Comparison of ENCODE assay signal across 9 cellular contexts in genomic region chr2:149313512-149313972, GRCh38. TPM values are rescaled to one million over a fixed set of nuclear protein-coding genes. Genes with fewer than 3 reads are reported as not detected.
A peak's percentile ranks its signal among the peaks of the same experiment; 100 is the strongest.
DNase-seq lines count a peak whose midpoint lies in the region; ATAC-seq and TF ChIP-seq lines count a peak whose summit lies in the region.
"Had no signal": no experiment of that assay in that cellular context is flagged by ENCODE, and none has a peak within 500 bp of the region (broad histone marks: within the 10 kb centered on the region; RNA-seq: fewer than 3 reads in every experiment).

No MANE protein-coding gene starts in this region.

- DNase-seq in activated CD4-positive, alpha-beta memory T cell treated with anti-CD3 and anti-CD28 coated beads, Interleukin-2, amount 10 ng/mL, durations not matched to agents 7 days and 5 days, result peak; percentile 16
- no peak for DNase-seq in activated CD4-positive, alpha-beta memory T cell treated with anti-CD3 and anti-CD28 coated beads for 36 hours
- DNase-seq in GM23338 (ENCODE audit: low spot score) (peak; percentile 92), HuH-7.5 (ENCODE audit: low spot score) (peak; percentile 82), OCI-LY7 (ENCODE audit: low spot score) (peak; percentile 60), endodermal cell (peak; percentile 84), mucosa of descending colon (peak in 2 of 3 donors; percentile 31 to 41)
- no peak for DNase-seq in activated T-cell treated with anti-CD3 and anti-CD28 coated beads, Interleukin-2, amount 50 U/mL, for 1 hour

- H4K20me1 ChIP-seq in GM23338 (replicated peaks; ENCODE audit: insufficient read depth) (no peaks in the 10 kb centered on the region), OCI-LY7 (ENCODE audit: insufficient read depth, low read length) (no peaks in the 10 kb centered on the region)

- no peak overlapping the region for H3K4me3 ChIP-seq in GM23338
- H3K4me3 ChIP-seq in OCI-LY7 (ENCODE audit: low read depth, low read length, poor library complexity, severe bottlenecking), result no peak overlapping the region
- H3K4me3 ChIP-seq in endodermal cell (ENCODE audit: low read length), result no peak overlapping the region
- no peak overlapping the region for H3K4me3 ChIP-seq in mucosa of descending colon

- H3K9me2 ChIP-seq in GM23338 (ENCODE audit: insufficient read depth) (no peaks in the 10 kb centered on the region), OCI-LY7 (ENCODE audit: insufficient read depth, low read length) (no peaks in the 10 kb centered on the region)

- H3K4me2 ChIP-seq in GM23338 (0 out of 2 replicates have a peak overlapping the region, but pooled peaks have one; percentile 47), OCI-LY7 (ENCODE audit: low read length) (no peak overlapping the region)

- H3K27me3 ChIP-seq in GM23338 (ENCODE audit: insufficient read depth) (no peaks in the 10 kb centered on the region), endodermal cell (ENCODE audit: control insufficient read depth, insufficient read depth, low read length, poor library complexity, severe bottlenecking) (peaks cover 42% of the 10 kb centered on the region)

- no peaks in the 10 kb centered on the region for H3K36me3 ChIP-seq in GM23338 (ENCODE audit: insufficient read depth)
- H3K36me3 ChIP-seq in OCI-LY7 (ENCODE audit: insufficient read depth, low read length), result no peaks in the 10 kb centered on the region
- H3K36me3 ChIP-seq in endodermal cell (ENCODE audit: control insufficient read depth, insufficient read depth, low read length), result no peaks in the 10 kb centered on the region
- H3K36me3 ChIP-seq in mucosa of descending colon (ENCODE audit: low read depth), result no peaks in the 10 kb centered on the region

- peaks cover 6% of the 10 kb centered on the region for H3K27me3 Mint-ChIP-seq in activated CD4-positive, alpha-beta memory T cell treated with anti-CD3 and anti-CD28 coated beads, Interleukin-2, amount 10 ng/mL, durations not matched to agents 7 days and 5 days
- peaks cover 9% of the 10 kb centered on the region for H3K27me3 Mint-ChIP-seq in activated CD4-positive, alpha-beta memory T cell treated with anti-CD3 and anti-CD28 coated beads for 36 hours
- H3K27me3 Mint-ChIP-seq in GM23338 (ENCODE audit: insufficient read depth, low read depth, poor library complexity) (no peaks in the 10 kb centered on the region), endodermal cell (ENCODE audit: insufficient read depth) (peaks cover 21% of the 10 kb centered on the region)

- no peaks in the 10 kb centered on the region for H3K4me1 Mint-ChIP-seq in activated CD4-positive, alpha-beta memory T cell treated with anti-CD3 and anti-CD28 coated beads, Interleukin-2, amount 10 ng/mL, durations not matched to agents 7 days and 5 days
- H3K4me1 Mint-ChIP-seq in activated CD4-positive, alpha-beta memory T cell treated with anti-CD3 and anti-CD28 coated beads for 36 hours (ENCODE audit: low read depth), result peaks cover 3% of the 10 kb centered on the region
- peaks cover 26% of the 10 kb centered on the region for H3K4me1 Mint-ChIP-seq in GM23338
- H3K4me1 Mint-ChIP-seq in endodermal cell, result peaks cover 24% of the 10 kb centered on the region
- H3K4me1 Mint-ChIP-seq: central memory CD8-positive, alpha-beta T cell had no signal

- POLR2A ChIA-PET in activated CD4-positive, alpha-beta memory T cell treated with anti-CD3 and anti-CD28 coated beads, Interleukin-2, amount 10 ng/mL, durations not matched to agents 7 days and 5 days (lab: Charles Lee), result interaction anchor here (0.6 kb wide), 1 partner anchor 505 kb away, joined by 3 read pairs; no protein-coding TSS in a partner anchor
- POLR2A ChIA-PET in activated CD4-positive, alpha-beta memory T cell treated with anti-CD3 and anti-CD28 coated beads for 36 hours (lab: Charles Lee), result no interaction called here
- POLR2A ChIA-PET in OCI-LY7 (lab: Charles Lee), result interaction anchor here (0.5 kb wide), 1 partner anchor 210 kb away, joined by 5 read pairs; no protein-coding TSS in a partner anchor

- BruUV-seq in OCI-LY7 (replicated peaks; lab: Mats Ljungman, UMichigan), result no TSS peak

- H3K27ac ChIP-seq in GM23338 (ENCODE audit: low read depth) (no peak overlapping the region), OCI-LY7 (ENCODE audit: low read depth, low read length, poor library complexity, severe bottlenecking) (no peak overlapping the region), endodermal cell (ENCODE audit: low read depth, low read length) (no peak overlapping the region)

- H3K9ac ChIP-seq in endodermal cell (ENCODE audit: extremely low read depth, low read length, poor library complexity, severe bottlenecking), result no peak overlapping the region

- H3K4me3 Mint-ChIP-seq in activated CD4-positive, alpha-beta memory T cell treated with anti-CD3 and anti-CD28 coated beads, Interleukin-2, amount 10 ng/mL, durations not matched to agents 7 days and 5 days, result no peak overlapping the region
- no peak overlapping the region for H3K4me3 Mint-ChIP-seq in activated CD4-positive, alpha-beta memory T cell treated with anti-CD3 and anti-CD28 coated beads for 36 hours
- H3K4me3 Mint-ChIP-seq in GM23338 (no peak overlapping the region), endodermal cell (no peak overlapping the region)
- H3K4me3 Mint-ChIP-seq: central memory CD8-positive, alpha-beta T cell had no signal

- peaks cover 22% of the 10 kb centered on the region for H3K4me1 ChIP-seq in GM23338 (ENCODE audit: insufficient read depth)
- no peaks in the 10 kb centered on the region for H3K4me1 ChIP-seq in OCI-LY7 (ENCODE audit: insufficient read depth, low read length, poor library complexity, severe bottlenecking)
- H3K4me1 ChIP-seq in endodermal cell (ENCODE audit: control insufficient read depth, insufficient read depth, low read length), result peaks cover 3% of the 10 kb centered on the region
- no peaks in the 10 kb centered on the region for H3K4me1 ChIP-seq in mucosa of descending colon (ENCODE audit: low read depth)

- H3K9me3 Mint-ChIP-seq in activated CD4-positive, alpha-beta memory T cell treated with anti-CD3 and anti-CD28 coated beads, Interleukin-2, amount 10 ng/mL, durations not matched to agents 7 days and 5 days, result no peaks in the 10 kb centered on the region
- no peaks in the 10 kb centered on the region for H3K9me3 Mint-ChIP-seq in activated CD4-positive, alpha-beta memory T cell treated with anti-CD3 and anti-CD28 coated beads for 36 hours
- H3K9me3 Mint-ChIP-seq in GM23338, result no peaks in the 10 kb centered on the region; the same call in 2 of the 3 replicates
- no peaks in the 10 kb centered on the region for H3K9me3 Mint-ChIP-seq in endodermal cell

- no peak overlapping the region for H3K27ac Mint-ChIP-seq in activated CD4-positive, alpha-beta memory T cell treated with anti-CD3 and anti-CD28 coated beads, Interleukin-2, amount 10 ng/mL, durations not matched to agents 7 days and 5 days
- H3K27ac Mint-ChIP-seq in activated CD4-positive, alpha-beta memory T cell treated with anti-CD3 and anti-CD28 coated beads for 36 hours, result no peak overlapping the region
- H3K27ac Mint-ChIP-seq in GM23338 (no peak overlapping the region), endodermal cell (no peak overlapping the region)

- ATAC-seq in GM23338 (peak; percentile 87), mucosa of descending colon (peak; percentile 90)

- H3K9me3 ChIP-seq in OCI-LY7 (ENCODE audit: low read length) (no peaks in the 10 kb centered on the region), endodermal cell (ENCODE audit: control insufficient read depth, low read length) (no peaks in the 10 kb centered on the region), mucosa of descending colon (no peaks in the 10 kb centered on the region)

- CTCF ChIA-PET in activated CD4-positive, alpha-beta memory T cell treated with anti-CD3 and anti-CD28 coated beads, Interleukin-2, amount 10 ng/mL, durations not matched to agents 7 days and 5 days (lab: Charles Lee), result interaction anchor here (0.8 to 1.4 kb wide), 5 partner anchors 9 to 297 kb away, joined by 3 to 5 read pairs (median 3); no protein-coding TSS in a partner anchor
- CTCF ChIA-PET in activated CD4-positive, alpha-beta memory T cell treated with anti-CD3 and anti-CD28 coated beads for 36 hours (lab: Charles Lee), result interaction anchor here (0.7 to 2.9 kb wide), 11 partner anchors 9 to 1323 kb away, joined by 3 to 33 read pairs (median 3); no protein-coding TSS in a partner anchor
- CTCF ChIA-PET in OCI-LY7 (lab: Charles Lee; ENCODE audit: unreplicated experiment), result no interaction called here

- TF ChIP-seq CTCF in GM23338 (conservative IDR thresholded peaks at IDR 0.05; ENCODE audit: low read depth in 2 of 2) (peak; percentile 81 to 90), OCI-LY7 (conservative IDR thresholded peaks at IDR 0.05; ENCODE audit: low read length) (peak; percentile 91), endodermal cell (conservative IDR thresholded peaks at IDR 0.05) (peak; percentile 92), mucosa of descending colon (IDR thresholded peaks at IDR 0.05) (peak; percentile 67)

- H2AFZ ChIP-seq in GM23338 (no peak overlapping the region), OCI-LY7 (ENCODE audit: low read length) (no peak overlapping the region)

- WGBS in endodermal cell (ENCODE audit: insufficient coverage in 1 of 2, insufficient read length in 1 of 2), 2 experiments, result 40 to 42% methylated on average over 6 to 8 of the region's 8 CpGs

- H3K79me2 ChIP-seq in GM23338 (replicated peaks; ENCODE audit: insufficient read depth) (no peaks in the 10 kb centered on the region), OCI-LY7 (ENCODE audit: insufficient read depth, low read depth, low read length) (no peaks in the 10 kb centered on the region)

- H3K36me3 Mint-ChIP-seq in activated CD4-positive, alpha-beta memory T cell treated with anti-CD3 and anti-CD28 coated beads, Interleukin-2, amount 10 ng/mL, durations not matched to agents 7 days and 5 days (ENCODE audit: low read depth), result no peaks in the 10 kb centered on the region
- H3K36me3 Mint-ChIP-seq in activated CD4-positive, alpha-beta memory T cell treated with anti-CD3 and anti-CD28 coated beads for 36 hours, result no peaks in the 10 kb centered on the region
- H3K36me3 Mint-ChIP-seq in GM23338 (ENCODE audit: low read depth) (no peaks in the 10 kb centered on the region), endodermal cell (ENCODE audit: low read depth) (no peaks in the 10 kb centered on the region)

- intact Hi-C loops in activated CD4-positive, alpha-beta memory T cell treated with anti-CD3 and anti-CD28 coated beads for 36 hours (cut with micrococcal nuclease), result loop anchor here (10.0 kb wide), 1 partner anchor 299 kb away; no protein-coding TSS in a partner anchor
- intact Hi-C loops in OCI-LY7 (cut with micrococcal nuclease; ENCODE audit: unreplicated experiment) (loop anchor here (1.0 to 2.0 kb wide), 3 partner anchors 225 to 296 kb away; no protein-coding TSS in a partner anchor), mucosa of descending colon (cut with DNase I, micrococcal nuclease) (no loop called here)

- H3F3A ChIP-seq in GM23338 (replicated peaks; ENCODE audit: low read depth), result no peaks in the 10 kb centered on the region

RNA-seq across cellular contexts. Expression of gene LYPD6, which starts 16.8 kb away (rescaled TPM):
- total RNA-seq in activated CD4-positive, alpha-beta memory T cell treated with anti-CD3 and anti-CD28 coated beads, Interleukin-2, amount 10 ng/mL, durations not matched to agents 7 days and 5 days, result not detected
- total RNA-seq in activated CD4-positive, alpha-beta memory T cell treated with anti-CD3 and anti-CD28 coated beads for 36 hours, result not detected
- total RNA-seq in GM23338 (2014; rRNA removed; shearing (Covaris generic)), result 10.9 and 12.4 TPM in 2 replicates
- polyA plus RNA-seq in GM23338 (2016; fragmentation: Nextera tagmentation; extraction: Ambion mirVana), result 4.9 and 5.1 TPM in 2 replicates
- not detected in 2 replicates for total RNA-seq in OCI-LY7 (2014; rRNA removed; shearing (Covaris generic))
- total RNA-seq in OCI-LY7 (2022) (not detected in 2 replicates), endodermal cell (1 to 10 TPM; 6.7 to 8.5 TPM), mucosa of descending colon (1 to 10 TPM; 2.0 to 2.4 (median 2.2) TPM)
- 6.9 TPM for polyA plus RNA-seq in endodermal cell (2013, experiment 1 of 2)
- polyA plus RNA-seq in endodermal cell (2013, experiment 2 of 2), result 6.4 TPM

Comparison
In these comparisons a context has a peak if more than half of its experiments do, and no peak if none do; other contexts are left out.
1. DNase-seq: peak in activated CD4-positive, alpha-beta memory T cell treated with anti-CD3 and anti-CD28 coated beads, Interleukin-2, amount 10 ng/mL, durations not matched to agents 7 days and 5 days (single experiment), GM23338 (single experiment), HuH-7.5 (single experiment), OCI-LY7 (single experiment), endodermal cell (single experiment) and mucosa of descending colon (2 of 3); none in activated CD4-positive, alpha-beta memory T cell treated with anti-CD3 and anti-CD28 coated beads for 36 hours (single experiment) and activated T-cell treated with anti-CD3 and anti-CD28 coated beads, Interleukin-2, amount 50 U/mL, for 1 hour (single experiment).
2. intact Hi-C loops: an anchor here in activated CD4-positive, alpha-beta memory T cell treated with anti-CD3 and anti-CD28 coated beads for 36 hours (10.0 kb wide) and OCI-LY7 (1.0 to 2.0 kb wide); none called in mucosa of descending colon.
3. Peak in every context shown above with its lines, with median percentiles within 50 percentile points of each other: CTCF ChIP-seq.